In genomic region chr20:5448449-5449118, GRCh38 we compare ENCODE assay signal across 9 cellular contexts.
DNase-seq lines count a peak whose midpoint lies in the region; ATAC-seq and TF ChIP-seq lines count a peak whose summit lies in the region.
"Had no signal": no experiment of that assay in that cellular context is flagged by ENCODE, and none has a peak within 500 bp of the region (broad histone marks: within the 10 kb centered on the region; RNA-seq: fewer than 3 reads in every experiment).

No MANE protein-coding gene starts in this region.

- H3K36me3 Mint-ChIP-seq in CD4-positive, alpha-beta T cell (ENCODE audit: low read depth) = no peaks in the 10 kb centered on the region
- no peaks in the 10 kb centered on the region for H3K36me3 Mint-ChIP-seq in activated T-cell treated with anti-CD3 and anti-CD28 coated beads, Interleukin-2, amount 50 U/mL, for 24 hours (ENCODE audit: low read depth)
- no peaks in the 10 kb centered on the region for H3K36me3 Mint-ChIP-seq in osteocyte (ENCODE audit: unreplicated experiment)

- no peaks in the 10 kb centered on the region for H3K36me3 ChIP-seq in H7 (replicated peaks; ENCODE audit: control insufficient read depth, insufficient read depth, low read length)
- H3K36me3 ChIP-seq: SJSA1 had no signal

- H3K9me3 Mint-ChIP-seq in CD4-positive, alpha-beta T cell = no peaks in the 10 kb centered on the region
- H3K9me3 Mint-ChIP-seq in activated T-cell treated with anti-CD3 and anti-CD28 coated beads, Interleukin-2, amount 50 U/mL, for 24 hours = no peaks in the 10 kb centered on the region
- no peaks in the 10 kb centered on the region for H3K9me3 Mint-ChIP-seq in osteocyte (ENCODE audit: unreplicated experiment)

- H3K27me3 Mint-ChIP-seq in CD4-positive, alpha-beta T cell = peaks cover 38% of the 10 kb centered on the region
- peaks cover 42% of the 10 kb centered on the region for H3K27me3 Mint-ChIP-seq in activated T-cell treated with anti-CD3 and anti-CD28 coated beads, Interleukin-2, amount 50 U/mL, for 24 hours
- peaks cover 13% of the 10 kb centered on the region for H3K27me3 Mint-ChIP-seq in osteocyte (ENCODE audit: unreplicated experiment)

- H3K4me1 Mint-ChIP-seq in CD4-positive, alpha-beta T cell (ENCODE audit: low read depth) = no peaks in the 10 kb centered on the region
- peaks cover 2% of the 10 kb centered on the region for H3K4me1 Mint-ChIP-seq in activated T-cell treated with anti-CD3 and anti-CD28 coated beads, Interleukin-2, amount 50 U/mL, for 24 hours (ENCODE audit: low read depth)
- no peaks in the 10 kb centered on the region for H3K4me1 Mint-ChIP-seq in osteocyte (ENCODE audit: unreplicated experiment)

- peak in 8 of 10 experiments; percentile 8 to 37 (median 24) for DNase-seq in CD4-positive, alpha-beta T cell
- DNase-seq in H7 (peak; percentile 83), NOMO-1 treated with DMSO at 0.1 percent for 48 hours (lab: John Stamatoyannopoulos, UW; ENCODE audit: unreplicated experiment) (peak; percentile 27), fibroblast of the aortic adventitia (ENCODE audit: low read depth) (peak; percentile 49), osteocyte (ENCODE audit: extremely low spot score, unreplicated experiment) (no peak)
- DNase-seq in activated T-cell treated with anti-CD3 and anti-CD28 coated beads, Interleukin-2, amount 50 U/mL, for 24 hours = peak; percentile 59

- H3K27ac ChIP-seq in CD4-positive, alpha-beta T cell (ENCODE audit: low read depth, low read length) = no peak overlapping the region
- H3K27ac ChIP-seq: SJSA1 had no signal

- CTCF ChIA-PET in CD4-positive, alpha-beta T cell (lab: Charles Lee) = interaction anchor here (0.8 kb wide), 1 partner anchor 21 kb away, joined by 3 read pairs; no protein-coding TSS in a partner anchor

- ATAC-seq in CD4-positive, alpha-beta T cell (ENCODE audit: poor library complexity) = no peak
- ATAC-seq in HG03460 (IDR thresholded peaks at IDR 0.05; ENCODE audit: unreplicated experiment) (no peak), HG02763 (IDR thresholded peaks at IDR 0.05; ENCODE audit: unreplicated experiment) (no peak)

- peak; percentile 65 for TF ChIP-seq CTCF in CD4-positive, alpha-beta T cell (IDR thresholded peaks at IDR 0.05)
- TF ChIP-seq CTCF in fibroblast of the aortic adventitia (IDR thresholded peaks at IDR 0.05; ENCODE audit: insufficient read depth, low read length) (peak; percentile 69), osteocyte (IDR thresholded peaks at IDR 0.05) (peak; percentile 76)

- H3K27ac Mint-ChIP-seq in CD4-positive, alpha-beta T cell = no peak overlapping the region
- H3K27ac Mint-ChIP-seq in activated T-cell treated with anti-CD3 and anti-CD28 coated beads, Interleukin-2, amount 50 U/mL, for 24 hours = no peak overlapping the region
- H3K27ac Mint-ChIP-seq in osteocyte (ENCODE audit: unreplicated experiment) = no peak overlapping the region

- peaks cover 21% of the 10 kb centered on the region for H3K27me3 ChIP-seq in CD4-positive, alpha-beta T cell (ENCODE audit: control insufficient read depth, insufficient read depth, low read length)
- no peaks in the 10 kb centered on the region for H3K27me3 ChIP-seq in H7 (ENCODE audit: control insufficient read depth, insufficient read depth, low read length)

- H3K4me3 ChIP-seq in H7 (ENCODE audit: insufficient read depth, low read depth, low read length) = no peak overlapping the region
- no peak overlapping the region for H3K4me3 ChIP-seq in fibroblast of the aortic adventitia (ENCODE audit: low read depth, low read length)
- H3K4me3 ChIP-seq: SJSA1 had no signal

- H3K9me3 ChIP-seq in CD4-positive, alpha-beta T cell (ENCODE audit: control insufficient read depth, low read length) = no peaks in the 10 kb centered on the region
- H3K9me3 ChIP-seq: SJSA1 had no signal

- POLR2A ChIA-PET in CD4-positive, alpha-beta T cell (lab: Charles Lee) = no interaction called here

- no peak overlapping the region for H3K4me3 Mint-ChIP-seq in CD4-positive, alpha-beta T cell
- H3K4me3 Mint-ChIP-seq in activated T-cell treated with anti-CD3 and anti-CD28 coated beads, Interleukin-2, amount 50 U/mL, for 24 hours = no peak overlapping the region
- H3K4me3 Mint-ChIP-seq in osteocyte (ENCODE audit: unreplicated experiment) = no peak overlapping the region

- intact Hi-C loops in CD4-positive, alpha-beta T cell (cut with DNase I, micrococcal nuclease) = loop anchor here in 1 of 2 experiments (2.0 to 5.0 kb wide), 2 partner anchors 244 to 321 kb away; partner anchors contain the start of gene CDS2
